Comparison of ENCODE assay signal across 10 cellular contexts in the genomic region with DNA sequence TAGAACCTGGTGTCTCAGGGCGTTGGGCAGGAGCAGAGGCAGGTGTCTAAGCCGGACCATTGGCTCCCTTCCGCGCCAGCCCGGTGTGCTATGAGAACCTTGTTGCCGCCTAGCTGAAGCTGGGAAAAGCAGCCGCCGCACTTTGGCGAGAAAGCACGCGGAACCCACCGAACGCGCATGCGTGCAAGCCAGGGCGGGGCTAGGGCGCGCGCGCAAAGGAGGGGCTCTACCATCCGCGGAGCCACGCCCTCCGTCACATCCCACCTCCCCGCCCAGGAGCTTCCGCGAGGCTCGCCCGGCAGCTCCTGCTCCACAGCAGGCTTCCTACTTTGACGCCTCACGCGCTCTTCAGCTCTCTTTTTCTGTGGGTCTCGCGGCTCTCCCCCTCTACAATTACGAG. TPM values are rescaled to one million over a fixed set of nuclear protein-coding genes. Genes with fewer than 3 reads are reported as not detected.
DNase-seq lines count a peak whose midpoint lies in the region; ATAC-seq, FAIRE-seq and TF ChIP-seq lines count a peak whose summit lies in the region.
"Had no signal": no experiment of that assay in that cellular context is flagged by ENCODE, and none has a peak within 500 bp of the region (broad histone marks: within the 10 kb centered on the region; RNA-seq: fewer than 3 reads in every experiment).

No MANE protein-coding gene starts in this region.

- POLR2A ChIA-PET in activated CD8-positive, alpha-beta T cell treated with anti-CD3 and anti-CD28 coated beads, Interleukin-2, amount 10 ng/mL, durations not matched to agents 7 days and 5 days (lab: Charles Lee), result interaction anchor here (0.6 kb wide), 1 partner anchor 258 kb away, joined by 3 read pairs; no protein-coding TSS in a partner anchor
- POLR2A ChIA-PET in HepG2 (lab: Yijun Ruan, JAX), result no interaction called here

- H4K20me1 ChIP-seq in GM23248 (ENCODE audit: insufficient read depth) (no peaks in the 10 kb centered on the region), HepG2 (ENCODE audit: insufficient read depth, low read length) (no peaks in the 10 kb centered on the region)

- no peaks in the 10 kb centered on the region for H3F3A ChIP-seq in GM23248 (ENCODE audit: insufficient read depth)

- H3K27me3 ChIP-seq in GM23248 (replicated peaks; ENCODE audit: insufficient read depth) (no peaks in the 10 kb centered on the region), HepG2 (ENCODE audit: control insufficient read depth in 1 of 2, insufficient read depth in 2 of 2, low read length in 2 of 2) (no peaks in the 10 kb centered on the region)

- H3K4me3 Mint-ChIP-seq in activated CD8-positive, alpha-beta T cell treated with anti-CD3 and anti-CD28 coated beads, Interleukin-2, amount 10 ng/mL, durations not matched to agents 7 days and 5 days, result no peak overlapping the region

- no peak overlapping the region for H3K27ac Mint-ChIP-seq in activated CD8-positive, alpha-beta T cell treated with anti-CD3 and anti-CD28 coated beads, Interleukin-2, amount 10 ng/mL, durations not matched to agents 7 days and 5 days

- TF ChIP-seq EP300 in HepG2 (IDR thresholded peaks at IDR 0.05; ENCODE audit: low read depth in 2 of 2, low read length in 2 of 2), result no peak
- TF ChIP-seq EP300 in HepG2 (CRISPR knock-in tag; IDR thresholded peaks at IDR 0.05; ENCODE audit: borderline replicate concordance), result no peak

- no peak overlapping the region for H3K9ac ChIP-seq in GM23248
- no peak overlapping the region for H3K9ac ChIP-seq in HepG2 (ENCODE audit: insufficient read depth, low read depth, low read length)

- intact Hi-C loops in left cardiac atrium (cut with DNase I), result no loop called here
- intact Hi-C loops in HepG2 (cut with micrococcal nuclease; ENCODE audit: unreplicated experiment), result no loop called here

- BruUV-seq in HepG2 (replicated peaks; lab: Mats Ljungman, UMichigan), result no TSS peak

- H3K27me3 Mint-ChIP-seq in activated CD8-positive, alpha-beta T cell treated with anti-CD3 and anti-CD28 coated beads, Interleukin-2, amount 10 ng/mL, durations not matched to agents 7 days and 5 days (ENCODE audit: low read depth), result no peaks in the 10 kb centered on the region

- H2AFZ ChIP-seq in GM23248, result no peak overlapping the region
- H2AFZ ChIP-seq in HepG2 (ENCODE audit: low read length), result no peak overlapping the region

- H3K4me3 ChIP-seq in GM23248 (no peak overlapping the region), HepG2 (replicated peaks in 1 of 3; ENCODE audit: insufficient read depth in 1 of 3, low read depth in 2 of 3, low read length in 3 of 3) (no peak overlapping the region)

- H3K79me2 ChIP-seq in GM23248 (ENCODE audit: insufficient read depth) (no peaks in the 10 kb centered on the region), HepG2 (ENCODE audit: insufficient read depth, low read length) (no peaks in the 10 kb centered on the region)

- no peaks in the 10 kb centered on the region for H3K36me3 Mint-ChIP-seq in activated CD8-positive, alpha-beta T cell treated with anti-CD3 and anti-CD28 coated beads, Interleukin-2, amount 10 ng/mL, durations not matched to agents 7 days and 5 days (ENCODE audit: low read depth)

- TF ChIP-seq POLR2A in HepG2 (IDR thresholded peaks at IDR 0.05; ENCODE audit: insufficient read depth in 1 of 2, low read depth in 2 of 2, low read length in 2 of 2), result no peak

- H3K4me1 ChIP-seq in GM23248 (ENCODE audit: insufficient read depth) (no peaks in the 10 kb centered on the region), HepG2 (ENCODE audit: insufficient read depth, low read length) (no peaks in the 10 kb centered on the region)

- no peaks in the 10 kb centered on the region for H3K9me3 Mint-ChIP-seq in activated CD8-positive, alpha-beta T cell treated with anti-CD3 and anti-CD28 coated beads, Interleukin-2, amount 10 ng/mL, durations not matched to agents 7 days and 5 days (ENCODE audit: insufficient read depth)

- FAIRE-seq in HepG2 (lab: Jason Lieb, UNC), result no peak

- H3K9me3 ChIP-seq in GM23248 (ENCODE audit: low read depth) (no peaks in the 10 kb centered on the region), HepG2 (ENCODE audit: low read length) (no peaks in the 10 kb centered on the region)

- no peak for ATAC-seq in activated CD8-positive, alpha-beta T cell treated with anti-CD3 and anti-CD28 coated beads, Interleukin-2, amount 10 ng/mL, durations not matched to agents 7 days and 5 days
- peak in 1 of 2 donors; percentile 80 for ATAC-seq in left cardiac atrium
- no peak for ATAC-seq in HepG2
- no peak for ATAC-seq in HG03139 (IDR thresholded peaks at IDR 0.05; ENCODE audit: unreplicated experiment)
- no peak for ATAC-seq in GM19467 (IDR thresholded peaks at IDR 0.05; ENCODE audit: unreplicated experiment)

- H3K36me3 ChIP-seq in GM23248 (ENCODE audit: low read depth), result no peaks in the 10 kb centered on the region
- H3K36me3 ChIP-seq in HepG2 (replicated peaks in 1 of 2; ENCODE audit: control insufficient read depth in 1 of 2, insufficient read depth in 2 of 2, low read length in 2 of 2), result no peaks in the 10 kb centered on the region

- H3K27ac ChIP-seq in GM23248, result no peak overlapping the region
- no peak overlapping the region for H3K27ac ChIP-seq in HepG2 (ENCODE audit: extremely low read length, insufficient read depth, low read length)

- in situ Hi-C loops in GM23248 (cut with MboI) (no loop called here), HepG2 (cut with HindIII; ENCODE audit: extremely low pct_ligation_motif_present, low pct_unique_long_range_greater_than_20kb) (no loop called here)

- CTCF ChIA-PET in activated CD8-positive, alpha-beta T cell treated with anti-CD3 and anti-CD28 coated beads, Interleukin-2, amount 10 ng/mL, durations not matched to agents 7 days and 5 days (lab: Charles Lee), result no interaction called here
- CTCF ChIA-PET in HepG2 (lab: Yijun Ruan, JAX; ENCODE audit: low intra/inter-chr PET ratio, low total read pairs), result no interaction called here

- TF ChIP-seq CTCF in HepG2 (CRISPR knock-in tag; IDR thresholded peaks at IDR 0.05), result no peak

- peak; percentile 4 for DNase-seq in GM23248
- peak; percentile 24 for DNase-seq in activated CD8-positive, alpha-beta T cell treated with anti-CD3 and anti-CD28 coated beads, Interleukin-2, amount 10 ng/mL, durations not matched to agents 7 days and 5 days
- peak; percentile 55 for DNase-seq in left cardiac atrium
- DNase-seq in stimulated activated CD4-positive, alpha-beta T cell treated with anti-CD3 and anti-CD28 coated beads, TNF-alpha, amount 100 ng/mL, for 24 hours (ENCODE audit: low read depth in 3 of 3), result peak in 2 of 3 experiments; percentile 12 to 46
- no peak for DNase-seq in HepG2 (ENCODE audit: low spot score)
- DNase-seq in HuH-7 (ENCODE audit: low spot score), result no peak
- DNase-seq: activated naive CD4-positive, alpha-beta T cell; islet precursor cell had no signal

- no peak for TF ChIP-seq RAD21 in HepG2 (CRISPR knock-in tag; IDR thresholded peaks at IDR 0.05)

- no peak overlapping the region for H3K4me2 ChIP-seq in GM23248 (ENCODE audit: unreplicated experiment)
- no peak overlapping the region for H3K4me2 ChIP-seq in HepG2 (ENCODE audit: low read depth, low read length)

- WGBS in GM23248 (ENCODE audit: low coverage in 1 of 2, low lambda C conversion rate in 2 of 2, missing lambda C conversion rate in 2 of 2), 2 experiments, result 30 to 40% methylated on average over 31 to 35 of the region's 35 CpGs
- 86% methylated on average over 25 of the region's 35 CpGs for WGBS in HepG2 (ENCODE audit: low lambda C conversion rate)

- H3K9me2 ChIP-seq in GM23248 (ENCODE audit: insufficient read depth), result no peaks in the 10 kb centered on the region

- no peaks in the 10 kb centered on the region for H3K4me1 Mint-ChIP-seq in activated CD8-positive, alpha-beta T cell treated with anti-CD3 and anti-CD28 coated beads, Interleukin-2, amount 10 ng/mL, durations not matched to agents 7 days and 5 days (ENCODE audit: low read depth)

RNA-seq across cellular contexts. Expression of gene WDR87, which starts 51.3 kb away (rescaled TPM):
- total RNA-seq in GM23248 (2014; rRNA removed; shearing (Covaris generic)), result not detected in 2 replicates
- polyA plus RNA-seq in GM23248 (2016; fragmentation: Nextera tagmentation; extraction: Ambion mirVana) (not detected in 2 replicates), HepG2 (2011; rRNA removed) (not detected in 2 replicates)
- total RNA-seq in activated CD8-positive, alpha-beta T cell treated with anti-CD3 and anti-CD28 coated beads, Interleukin-2, amount 10 ng/mL, durations not matched to agents 7 days and 5 days, result not detected
- total RNA-seq in left cardiac atrium (not detected), HepG2 (2016; rRNA removed; fragmentation: Illumina TruSeq; extraction: Trizol) (not detected in 2 replicates)
- total RNA-seq in HepG2 (2016; cell fraction: cytosol; rRNA removed; fragmentation: Illumina TruSeq; extraction: Trizol; ENCODE audit: low read depth), result not detected in 2 replicates
- not detected in 2 replicates for total RNA-seq in HepG2 (2016; cell fraction: insoluble cytoplasmic fraction; rRNA removed; fragmentation: Illumina TruSeq; extraction: Trizol)
- total RNA-seq in HepG2 (2016; cell fraction: membrane; rRNA removed; fragmentation: Illumina TruSeq; extraction: Trizol), result not detected in 2 replicates
- not detected in 2 replicates for total RNA-seq in HepG2 (2016; cell fraction: nucleus; rRNA removed; fragmentation: Illumina TruSeq; extraction: Trizol)
- polyA plus RNA-seq in HepG2 (2011; cell fraction: cytosol; rRNA removed), result not detected in 2 replicates
- polyA plus RNA-seq in HepG2 (2011; cell fraction: nucleus; rRNA removed), result not detected in 2 replicates
- not detected in 2 replicates for polyA plus RNA-seq in HepG2 (2012)
- not detected in 2 replicates for polyA plus RNA-seq in HepG2 (2016; cell fraction: cytosol; fragmentation: Illumina TruSeq; extraction: Trizol; ENCODE audit: low read depth)
- not detected in 2 replicates for polyA plus RNA-seq in HepG2 (2016; cell fraction: insoluble cytoplasmic fraction; fragmentation: Illumina TruSeq; extraction: Trizol; ENCODE audit: low read depth)
- polyA plus RNA-seq in HepG2 (2016; cell fraction: membrane; fragmentation: Illumina TruSeq; extraction: Trizol; ENCODE audit: low read depth), result not detected in 2 replicates
- polyA plus RNA-seq in HepG2 (2016; cell fraction: nucleus; fragmentation: Illumina TruSeq; extraction: Trizol; ENCODE audit: insufficient read depth, low read depth), result not detected in 2 replicates
- not detected in 2 replicates for polyA minus RNA-seq in HepG2 (2011; rRNA and poly(A)+ RNA removed; ENCODE audit: low replicate concordance)
- polyA minus RNA-seq in HepG2 (2011; cell fraction: cytosol; rRNA and poly(A)+ RNA removed), result not detected in 2 replicates
- not detected in 2 replicates for polyA minus RNA-seq in HepG2 (2011; cell fraction: nucleus; rRNA and poly(A)+ RNA removed)

RNA-seq across cellular contexts. Expression of gene SIPA1L3, which starts 51.9 kb away (rescaled TPM):
- total RNA-seq in GM23248 (2014; rRNA removed; shearing (Covaris generic)), result 12.1 and 34.3 TPM in 2 replicates
- polyA plus RNA-seq in GM23248 (2016; fragmentation: Nextera tagmentation; extraction: Ambion mirVana) (2.6 and 3.7 TPM in 2 replicates), HepG2 (2011; rRNA removed) (5.4 and 5.5 TPM in 2 replicates)
- total RNA-seq in activated CD8-positive, alpha-beta T cell treated with anti-CD3 and anti-CD28 coated beads, Interleukin-2, amount 10 ng/mL, durations not matched to agents 7 days and 5 days, result 10 to 100 TPM; 18.3 to 20.2 TPM
- total RNA-seq in left cardiac atrium (1 to 10 TPM; 9.8 to 10.0 TPM), HepG2 (2016; rRNA removed; fragmentation: Illumina TruSeq; extraction: Trizol) (6.9 and 7.7 TPM in 2 replicates)
- 5.7 and 6.6 TPM in 2 replicates for total RNA-seq in HepG2 (2016; cell fraction: cytosol; rRNA removed; fragmentation: Illumina TruSeq; extraction: Trizol; ENCODE audit: low read depth)
- total RNA-seq in HepG2 (2016; cell fraction: insoluble cytoplasmic fraction; rRNA removed; fragmentation: Illumina TruSeq; extraction: Trizol), result 4.6 and 9.3 TPM in 2 replicates
- 4.5 and 5.7 TPM in 2 replicates for total RNA-seq in HepG2 (2016; cell fraction: membrane; rRNA removed; fragmentation: Illumina TruSeq; extraction: Trizol)
- total RNA-seq in HepG2 (2016; cell fraction: nucleus; rRNA removed; fragmentation: Illumina TruSeq; extraction: Trizol), result 11.7 and 15.2 TPM in 2 replicates
- 2.6 and 3.7 TPM in 2 replicates for polyA plus RNA-seq in HepG2 (2011; cell fraction: cytosol; rRNA removed)
- 8.9 and 10.4 TPM in 2 replicates for polyA plus RNA-seq in HepG2 (2011; cell fraction: nucleus; rRNA removed)
- 4.6 and 5.3 TPM in 2 replicates for polyA plus RNA-seq in HepG2 (2012)
- 0.28 and 0.57 TPM in 2 replicates for polyA plus RNA-seq in HepG2 (2016; cell fraction: cytosol; fragmentation: Illumina TruSeq; extraction: Trizol; ENCODE audit: low read depth)
- polyA plus RNA-seq in HepG2 (2016; cell fraction: insoluble cytoplasmic fraction; fragmentation: Illumina TruSeq; extraction: Trizol; ENCODE audit: low read depth), result 4.9 and 5.2 TPM in 2 replicates
- polyA plus RNA-seq in HepG2 (2016; cell fraction: membrane; fragmentation: Illumina TruSeq; extraction: Trizol; ENCODE audit: low read depth), result 1.0 and 1.1 TPM in 2 replicates
- polyA plus RNA-seq in HepG2 (2016; cell fraction: nucleus; fragmentation: Illumina TruSeq; extraction: Trizol; ENCODE audit: insufficient read depth, low read depth), result 12.2 and 18.9 TPM in 2 replicates
- 18.4 and 21.4 TPM in 2 replicates for polyA minus RNA-seq in HepG2 (2011; rRNA and poly(A)+ RNA removed; ENCODE audit: low replicate concordance)
- 6.9 and 8.8 TPM in 2 replicates for polyA minus RNA-seq in HepG2 (2011; cell fraction: cytosol; rRNA and poly(A)+ RNA removed)
- polyA minus RNA-seq in HepG2 (2011; cell fraction: nucleus; rRNA and poly(A)+ RNA removed), result 18.0 and 22.3 TPM in 2 replicates

Comparison
In these comparisons a context has a peak if more than half of its experiments do, and no peak if none do; other contexts are left out.
1. DNase-seq: peak in GM23248 (single experiment), activated CD8-positive, alpha-beta T cell treated with anti-CD3 and anti-CD28 coated beads, Interleukin-2, amount 10 ng/mL, durations not matched to agents 7 days and 5 days (single experiment), left cardiac atrium (single experiment) and stimulated activated CD4-positive, alpha-beta T cell treated with anti-CD3 and anti-CD28 coated beads, TNF-alpha, amount 100 ng/mL, for 24 hours (2 of 3); none in HepG2 (single experiment) and HuH-7 (single experiment).